In genomic region chr1:56508523-56508983, GRCh38 we compare ENCODE assay signal across 13 cellular contexts.
DNase-seq lines count a peak whose midpoint lies in the region; ATAC-seq, FAIRE-seq and TF ChIP-seq lines count a peak whose summit lies in the region.
"Had no signal": no experiment of that assay in that cellular context is flagged by ENCODE, and none has a peak within 500 bp of the region (broad histone marks: within the 10 kb centered on the region; RNA-seq: fewer than 3 reads in every experiment).

No MANE protein-coding gene starts in this region.

- H3K36me3 Mint-ChIP-seq in activated naive CD4-positive, alpha-beta T cell treated with anti-CD3 and anti-CD28 coated beads, Interleukin-2, amount 50 U/mL, for 72 hours: peaks cover 0 to 9% of the 10 kb centered on the region in 2 donors
- H3K36me3 Mint-ChIP-seq: T-cell had no signal

- no peak overlapping the region for H2AFZ ChIP-seq in osteoblast (ENCODE audit: low read length)
- H2AFZ ChIP-seq: GM23338 had no signal

- no peak overlapping the region for H3K4me2 ChIP-seq in osteoblast (ENCODE audit: insufficient read depth, low read length)
- H3K4me2 ChIP-seq: GM23338 had no signal

- peaks cover 34% of the 10 kb centered on the region for H4K20me1 ChIP-seq in osteoblast (ENCODE audit: insufficient read depth, low read length)

- peak; percentile 61 for DNase-seq in CD1c-positive myeloid dendritic cell (ENCODE audit: extremely low spot score)
- no peak for DNase-seq in RWPE2 (ENCODE audit: low spot score)
- peak in 1 of 2 donors; percentile 62 for DNase-seq in cardiac muscle cell (ENCODE audit: low read depth in 1 of 2, low spot score in 1 of 2)
- no peak for DNase-seq in osteoblast (ENCODE audit: insufficient read length, low spot score, missing footprints)
- DNase-seq in SHP77 (lab: John Stamatoyannopoulos, UW): no peak
- no peak for DNase-seq in GM12892 (ENCODE audit: insufficient read length)
- no peak for DNase-seq in activated naive CD4-positive, alpha-beta T cell treated with anti-CD3 and anti-CD28 coated beads, Interleukin-2, amount 50 U/mL, for 72 hours (ENCODE audit: low spot score in 2 of 2)
- no peak for DNase-seq in NCI-H2107 (lab: John Stamatoyannopoulos, UW)
- DNase-seq: activated CD8-positive, alpha-beta memory T cell treated with anti-CD3 and anti-CD28 coated beads, Interleukin-2, amount 50 U/mL, for 48 hours; T-cell had no signal

- H3K4me1 ChIP-seq in RWPE2 (ENCODE audit: insufficient read depth, poor library complexity, severe bottlenecking) (peaks cover 7% of the 10 kb centered on the region), cardiac muscle cell (ENCODE audit: low read depth) (peaks cover 51% of the 10 kb centered on the region), osteoblast (ENCODE audit: insufficient read depth, low read length) (peaks cover 8% of the 10 kb centered on the region)

- FAIRE-seq in GM12892 (lab: Jason Lieb, UNC): no peak

- H3K36me3 ChIP-seq in RWPE2 (ENCODE audit: low read depth) (no peaks in the 10 kb centered on the region), cardiac muscle cell (peaks cover 18% of the 10 kb centered on the region), osteoblast (ENCODE audit: insufficient read depth, low read length) (peaks cover 74% of the 10 kb centered on the region)

- peaks cover 24% of the 10 kb centered on the region for H3K79me2 ChIP-seq in osteoblast (ENCODE audit: insufficient read depth, low read length)

- no peak for TF ChIP-seq POLR2A in GM12892 (IDR thresholded peaks at IDR 0.05; ENCODE audit: low read depth, low read length)

- H3K27me3 ChIP-seq in RWPE2 (ENCODE audit: insufficient read depth, poor library complexity, severe bottlenecking) (no peaks in the 10 kb centered on the region), cardiac muscle cell (no peaks in the 10 kb centered on the region), osteoblast (ENCODE audit: insufficient read depth, low read length) (no peaks in the 10 kb centered on the region)

- H3K9me3 Mint-ChIP-seq in activated naive CD4-positive, alpha-beta T cell treated with anti-CD3 and anti-CD28 coated beads, Interleukin-2, amount 50 U/mL, for 72 hours: peaks cover 5 to 12% of the 10 kb centered on the region in 2 donors
- H3K9me3 Mint-ChIP-seq: GM23338; stimulated activated naive CD8-positive, alpha-beta T cell treated with anti-CD3 and anti-CD28 coated beads, Interleukin-15, Interleukin-2, amounts not matched to agents 100 ng/mL and 50 ng/mL, for 24 hours had no signal

- H3K4me3 ChIP-seq in RWPE2 (ENCODE audit: severe bottlenecking): no peak overlapping the region
- no peak overlapping the region for H3K4me3 ChIP-seq in cardiac muscle cell
- no peak overlapping the region for H3K4me3 ChIP-seq in osteoblast (ENCODE audit: insufficient read depth, low read length)
- H3K4me3 ChIP-seq: GM23338, skin epidermis had no signal

- H3K27ac ChIP-seq in RWPE2 (ENCODE audit: poor library complexity, severe bottlenecking) (no peak overlapping the region), cardiac muscle cell (peak overlapping the region; percentile 60), osteoblast (ENCODE audit: low read depth, low read length) (peak overlapping the region; percentile 26)

- H3K9me3 ChIP-seq in RWPE2 (ENCODE audit: severe bottlenecking): no peaks in the 10 kb centered on the region
- H3K9me3 ChIP-seq in cardiac muscle cell (ENCODE audit: low read depth): no peaks in the 10 kb centered on the region
- no peaks in the 10 kb centered on the region for H3K9me3 ChIP-seq in osteoblast (ENCODE audit: low read depth, low read length)

- ATAC-seq in RWPE2 (ENCODE audit: low read depth): peak; percentile 33; the same call in 1 of the 3 replicates
- ATAC-seq in activated naive CD4-positive, alpha-beta T cell treated with anti-CD3 and anti-CD28 coated beads, Interleukin-2, amount 50 U/mL, for 72 hours: no peak
- ATAC-seq: GM23338, T-cell had no signal

- H3K27ac Mint-ChIP-seq in activated naive CD4-positive, alpha-beta T cell treated with anti-CD3 and anti-CD28 coated beads, Interleukin-2, amount 50 U/mL, for 72 hours: no peak overlapping the region
- H3K27ac Mint-ChIP-seq: GM23338; stimulated activated naive CD8-positive, alpha-beta T cell treated with anti-CD3 and anti-CD28 coated beads, Interleukin-15, Interleukin-2, amounts not matched to agents 100 ng/mL and 50 ng/mL, for 24 hours; T-cell had no signal

- TF ChIP-seq CTCF in RWPE2 (IDR thresholded peaks at IDR 0.05; ENCODE audit: poor library complexity, severe bottlenecking) (no peak), cardiac muscle cell (IDR thresholded peaks at IDR 0.05; ENCODE audit: low read depth, low read length) (no peak), osteoblast (IDR thresholded peaks at IDR 0.05; ENCODE audit: extremely low read depth, low read depth, low read length) (no peak)
